In genomic region chr16:28534542-28535373, GRCh38 we compare ENCODE assay signal across 8 cellular contexts. TPM values are rescaled to one million over a fixed set of nuclear protein-coding genes. Genes with fewer than 3 reads are reported as not detected.
DNase-seq lines count a peak whose midpoint lies in the region; ATAC-seq and TF ChIP-seq lines count a peak whose summit lies in the region.
"Had no signal": no experiment of that assay in that cellular context is flagged by ENCODE, and none has a peak within 500 bp of the region (broad histone marks: within the 10 kb centered on the region; RNA-seq: fewer than 3 reads in every experiment).

No MANE protein-coding gene starts in this region.

- no peaks in the 10 kb centered on the region for H4K20me1 ChIP-seq in BLaER1 treated with 17β-estradiol and CSF1 and Interleukin-3, amounts not matched to agents 10 nM and 100 nM

- no peak overlapping the region for H3K4me3 ChIP-seq in BLaER1 treated with 17β-estradiol and CSF1 and Interleukin-3, amounts not matched to agents 10 nM and 100 nM
- H3K4me3 ChIP-seq in right atrium auricular region: no peak overlapping the region

- peak overlapping the region; percentile 28 to 91 (median 69); a peak in 18 of 22 replicates for H3K27ac ChIP-seq in BLaER1 treated with 17β-estradiol and CSF1 and Interleukin-3, amounts not matched to agents 10 nM and 100 nM
- peak overlapping the region in 1 of 2 donors; percentile 68 for H3K27ac ChIP-seq in right atrium auricular region

- no peak for TF ChIP-seq CTCF in right atrium auricular region (IDR thresholded peaks at IDR 0.05)

- no peaks in the 10 kb centered on the region for H3K9me3 ChIP-seq in BLaER1 treated with 17β-estradiol and CSF1 and Interleukin-3, amounts not matched to agents 10 nM and 100 nM (replicated peaks in 1 of 11)
- H3K9me3 ChIP-seq in right atrium auricular region: no peaks in the 10 kb centered on the region

- DNase-seq in SIG-M5 (lab: John Stamatoyannopoulos, UW) (peak; percentile 75), right atrium auricular region (ENCODE audit: low spot score) (peak; percentile 87), NCI-H2171 treated with DMSO at 0.1 percent for 48 hours (lab: John Stamatoyannopoulos, UW) (no peak)
- no peak for DNase-seq in stimulated activated CD4-positive, alpha-beta T cell treated with anti-CD3 and anti-CD28 coated beads, Interleukin-4, amount 100 ng/mL, for 24 hours
- DNase-seq: erythroblast had no signal

- H3K27me3 ChIP-seq in BLaER1 treated with 17β-estradiol and CSF1 and Interleukin-3, amounts not matched to agents 10 nM and 100 nM: no peaks in the 10 kb centered on the region
- no peaks in the 10 kb centered on the region for H3K27me3 ChIP-seq in right atrium auricular region

- H3K9ac ChIP-seq in BLaER1 treated with 17β-estradiol and CSF1 and Interleukin-3, amounts not matched to agents 10 nM and 100 nM: peak overlapping the region in 3 of 11 experiments; percentile 50 to 72 (median 64); a peak in 6 of 22 replicates

- peak overlapping the region in 7 of 11 experiments; percentile 30 to 80 (median 53); a peak in 14 of 22 replicates for H3K4me2 ChIP-seq in BLaER1 treated with 17β-estradiol and CSF1 and Interleukin-3, amounts not matched to agents 10 nM and 100 nM

- ATAC-seq in GM18511 (IDR thresholded peaks at IDR 0.05; ENCODE audit: unreplicated experiment): no peak

- H3K4me1 ChIP-seq in BLaER1 treated with 17β-estradiol and CSF1 and Interleukin-3, amounts not matched to agents 10 nM and 100 nM: peaks cover 0 to 68% (median 16%) of the 10 kb centered on the region in 10 experiments; a peak in 14 of 20 replicates
- H3K4me1 ChIP-seq in right atrium auricular region: peaks cover 0 to 42% of the 10 kb centered on the region in 2 donors

- no peaks in the 10 kb centered on the region for H3K36me3 ChIP-seq in BLaER1 treated with 17β-estradiol and CSF1 and Interleukin-3, amounts not matched to agents 10 nM and 100 nM
- H3K36me3 ChIP-seq in right atrium auricular region: peaks cover 21% of the 10 kb centered on the region

RNA-seq across cellular contexts. Expression of gene NUPR1, which starts 4.0 kb away (rescaled TPM):
- 10 to 100 TPM; 12.4 to 26.9 TPM for total RNA-seq in right atrium auricular region

RNA-seq across cellular contexts. Expression of gene SGF29, which starts 19.0 kb away (rescaled TPM):
- total RNA-seq in right atrium auricular region: 10 to 100 TPM; 14.2 to 21.8 TPM

RNA-seq across cellular contexts. Expression of gene IL27, which starts 28.1 kb away (rescaled TPM):
- total RNA-seq in right atrium auricular region: not detected
- total RNA-seq: M059J had no signal

RNA-seq across cellular contexts. Expression of gene APOBR, which starts 40.3 kb away (rescaled TPM):
- total RNA-seq in right atrium auricular region: 1 to 10 TPM in 1 of 2 donors, under 1 TPM in 1; 0.78 to 2.0 TPM
- total RNA-seq: M059J had no signal

RNA-seq across cellular contexts. Expression of gene CLN3, which starts 42.9 kb away (rescaled TPM):
- 10 to 100 TPM; 16.5 to 16.9 TPM for total RNA-seq in right atrium auricular region

Comparison
In these comparisons a context has a peak if more than half of its experiments do, and no peak if none do; other contexts are left out.
1. DNase-seq: peak in SIG-M5 (single experiment) and right atrium auricular region (single experiment); none in stimulated activated CD4-positive, alpha-beta T cell treated with anti-CD3 and anti-CD28 coated beads, Interleukin-4, amount 100 ng/mL, for 24 hours (single experiment) and NCI-H2171 treated with DMSO at 0.1 percent for 48 hours (single experiment).